In the genomic region with DNA sequence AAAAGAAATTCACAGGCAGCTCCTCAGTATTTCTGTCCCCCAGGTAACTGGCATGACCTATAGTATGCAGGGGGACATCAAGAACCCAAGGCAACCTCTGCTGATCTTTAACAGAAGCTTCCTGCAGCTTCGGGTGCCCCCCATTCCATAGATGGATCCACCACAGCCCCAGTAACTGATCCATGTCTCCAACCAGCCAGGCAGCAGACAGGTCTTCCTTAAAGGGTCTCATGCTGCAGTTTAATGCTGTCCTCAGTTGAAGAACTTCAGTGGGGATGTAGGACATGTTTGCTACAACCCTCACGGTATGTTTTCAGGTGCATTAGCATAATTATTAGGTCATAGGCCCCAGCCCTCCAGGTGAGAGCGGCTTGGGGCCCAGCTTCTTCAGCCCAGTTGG, we compare ENCODE assay signal across 23 cellular contexts.
DNase-seq lines count a peak whose midpoint lies in the region; ATAC-seq and TF ChIP-seq lines count a peak whose summit lies in the region.
"Had no signal": no experiment of that assay in that cellular context is flagged by ENCODE, and none has a peak within 500 bp of the region (broad histone marks: within the 10 kb centered on the region; RNA-seq: fewer than 3 reads in every experiment).

No MANE protein-coding gene starts in this region.

- H3K4me3 ChIP-seq in GM23338 (no peak overlapping the region), endodermal cell (ENCODE audit: low read length) (no peak overlapping the region)
- H3K4me3 ChIP-seq: A549; BLaER1 treated with 17β-estradiol and CSF1 and Interleukin-3, amounts not matched to agents 10 nM and 100 nM; GM12878 had no signal

- H3F3A ChIP-seq in GM23338 (replicated peaks; ENCODE audit: low read depth) = no peaks in the 10 kb centered on the region

- H3K36me3 Mint-ChIP-seq in GM23338 (ENCODE audit: low read depth) (no peaks in the 10 kb centered on the region), endodermal cell (ENCODE audit: low read depth) (no peaks in the 10 kb centered on the region), osteocyte (ENCODE audit: unreplicated experiment) (no peaks in the 10 kb centered on the region)
- H3K36me3 Mint-ChIP-seq: CD8-positive, alpha-beta T cell had no signal

- H3K9me3 Mint-ChIP-seq in GM23338 (no peaks in the 10 kb centered on the region), endodermal cell (no peaks in the 10 kb centered on the region), osteocyte (ENCODE audit: unreplicated experiment) (no peaks in the 10 kb centered on the region)
- H3K9me3 Mint-ChIP-seq: CD8-positive, alpha-beta T cell had no signal

- no peak overlapping the region for H3K4me2 ChIP-seq in GM23338
- H3K4me2 ChIP-seq: A549; BLaER1 treated with 17β-estradiol and CSF1 and Interleukin-3, amounts not matched to agents 10 nM and 100 nM had no signal

- H3K27me3 Mint-ChIP-seq in GM23338 (ENCODE audit: insufficient read depth, low read depth, poor library complexity) (peaks cover 7% of the 10 kb centered on the region), endodermal cell (ENCODE audit: insufficient read depth) (no peaks in the 10 kb centered on the region), osteocyte (ENCODE audit: unreplicated experiment) (peaks cover 6% of the 10 kb centered on the region)
- H3K27me3 Mint-ChIP-seq: CD4-positive, alpha-beta T cell had no signal

- no peak overlapping the region for H3K9ac ChIP-seq in endodermal cell (ENCODE audit: extremely low read depth, low read length, poor library complexity, severe bottlenecking)
- H3K9ac ChIP-seq: BLaER1 treated with 17β-estradiol and CSF1 and Interleukin-3, amounts not matched to agents 10 nM and 100 nM had no signal

- WGBS in endodermal cell (ENCODE audit: insufficient coverage in 1 of 2, insufficient read length in 1 of 2), 2 experiments = 86 to 100% methylated on average over 1 to 3 of the region's 3 CpGs

- TF ChIP-seq CTCF in GM23338 (conservative IDR thresholded peaks at IDR 0.05; ENCODE audit: low read depth in 2 of 2) (no peak), endodermal cell (conservative IDR thresholded peaks at IDR 0.05) (no peak), osteocyte (IDR thresholded peaks at IDR 0.05) (no peak)

- H3K4me1 ChIP-seq in GM23338 (ENCODE audit: insufficient read depth) (no peaks in the 10 kb centered on the region; the same call in 1 of the 2 replicates), endodermal cell (ENCODE audit: control insufficient read depth, insufficient read depth, low read length) (no peaks in the 10 kb centered on the region)
- H3K4me1 ChIP-seq: A549, Caco-2 had no signal

- peaks cover 10% of the 10 kb centered on the region; the same call in 1 of the 2 replicates for H3K9me2 ChIP-seq in GM23338 (ENCODE audit: insufficient read depth)

- no peaks in the 10 kb centered on the region for H4K20me1 ChIP-seq in GM23338 (replicated peaks; ENCODE audit: insufficient read depth)
- H4K20me1 ChIP-seq: BLaER1 treated with 17β-estradiol and CSF1 and Interleukin-3, amounts not matched to agents 10 nM and 100 nM had no signal

- H3K27me3 ChIP-seq in GM23338 (ENCODE audit: insufficient read depth) (no peaks in the 10 kb centered on the region), endodermal cell (ENCODE audit: control insufficient read depth, insufficient read depth, low read length, poor library complexity, severe bottlenecking) (no peaks in the 10 kb centered on the region)
- H3K27me3 ChIP-seq: BLaER1 treated with 17β-estradiol and CSF1 and Interleukin-3, amounts not matched to agents 10 nM and 100 nM had no signal

- H3K79me2 ChIP-seq in GM23338 (replicated peaks; ENCODE audit: insufficient read depth) = no peaks in the 10 kb centered on the region

- H2AFZ ChIP-seq in GM23338 = peak overlapping the region; percentile 38; the same call in 1 of the 2 replicates

- no peak overlapping the region for H3K27ac Mint-ChIP-seq in GM23338
- H3K27ac Mint-ChIP-seq in endodermal cell = no peak overlapping the region
- H3K27ac Mint-ChIP-seq in osteocyte (ENCODE audit: unreplicated experiment) = no peak overlapping the region
- H3K27ac Mint-ChIP-seq: B cell; CD4-positive, alpha-beta T cell; CD8-positive, alpha-beta T cell had no signal

- H3K4me1 Mint-ChIP-seq in GM23338 = no peaks in the 10 kb centered on the region
- H3K4me1 Mint-ChIP-seq in endodermal cell = peaks cover under 1% of the 10 kb centered on the region
- no peaks in the 10 kb centered on the region for H3K4me1 Mint-ChIP-seq in osteocyte (ENCODE audit: unreplicated experiment)

- ATAC-seq in GM23338 = no peak
- ATAC-seq in GM21737 (IDR thresholded peaks at IDR 0.05; ENCODE audit: unreplicated experiment) = no peak
- no peak for ATAC-seq in HG03280 (IDR thresholded peaks at IDR 0.05; ENCODE audit: unreplicated experiment)
- ATAC-seq: A549; CD8-positive, alpha-beta T cell; GM12878 had no signal

- no peak overlapping the region for H3K4me3 Mint-ChIP-seq in GM23338
- no peak overlapping the region for H3K4me3 Mint-ChIP-seq in endodermal cell
- H3K4me3 Mint-ChIP-seq in osteocyte (ENCODE audit: unreplicated experiment) = no peak overlapping the region
- H3K4me3 Mint-ChIP-seq: B cell; CD4-positive, alpha-beta T cell; CD8-positive, alpha-beta T cell had no signal

- peak; percentile 52 for DNase-seq in activated CD8-positive, alpha-beta memory T cell treated with anti-CD3 and anti-CD28 coated beads for 24 hours
- no peak for DNase-seq in activated CD8-positive, alpha-beta memory T cell treated with anti-CD3 and anti-CD28 coated beads, Interleukin-2, amount 50 U/mL, for 48 hours
- DNase-seq in GM23338 (ENCODE audit: low spot score) = no peak
- DNase-seq in endodermal cell = peak; percentile 21
- peak; percentile 62 for DNase-seq in osteocyte (ENCODE audit: extremely low spot score, unreplicated experiment)
- DNase-seq: AML-193; Caco-2; Calu3; CD4-positive, alpha-beta T cell; CD8-positive, alpha-beta T cell; DMS53; DMS79; DND-41; EL; GDM1 had no signal

- no peaks in the 10 kb centered on the region for H3K9me3 ChIP-seq in endodermal cell (ENCODE audit: control insufficient read depth, low read length)
- H3K9me3 ChIP-seq: A549, Caco-2 had no signal

- no peaks in the 10 kb centered on the region for H3K36me3 ChIP-seq in GM23338 (ENCODE audit: insufficient read depth)
- H3K36me3 ChIP-seq in endodermal cell (ENCODE audit: control insufficient read depth, insufficient read depth, low read length) = no peaks in the 10 kb centered on the region
- H3K36me3 ChIP-seq: BLaER1 treated with 17β-estradiol and CSF1 and Interleukin-3, amounts not matched to agents 10 nM and 100 nM had no signal

- H3K27ac ChIP-seq in GM23338 (ENCODE audit: low read depth) (no peak overlapping the region), endodermal cell (ENCODE audit: low read depth, low read length) (no peak overlapping the region)
- H3K27ac ChIP-seq: 22Rv1; A549; BLaER1 treated with 17β-estradiol and CSF1 and Interleukin-3, amounts not matched to agents 10 nM and 100 nM; C4-2B had no signal

TF ChIP-seq in GM23338, 12 proteins besides CTCF, POLR2A, EP300 and RAD21 (continues in another document):
- no peak for TF ChIP-seq CREB1 (CRISPR knock-in tag; IDR thresholded peaks at IDR 0.05; ENCODE audit: low read depth)

Comparison
In these comparisons a context has a peak if more than half of its experiments do, and no peak if none do; other contexts are left out.
1. DNase-seq: peak in activated CD8-positive, alpha-beta memory T cell treated with anti-CD3 and anti-CD28 coated beads for 24 hours (single experiment), endodermal cell (single experiment) and osteocyte (single experiment); none in activated CD8-positive, alpha-beta memory T cell treated with anti-CD3 and anti-CD28 coated beads, Interleukin-2, amount 50 U/mL, for 48 hours (single experiment) and GM23338 (single experiment).